8 cellular contexts compared by ENCODE assay signal in the genomic region with DNA sequence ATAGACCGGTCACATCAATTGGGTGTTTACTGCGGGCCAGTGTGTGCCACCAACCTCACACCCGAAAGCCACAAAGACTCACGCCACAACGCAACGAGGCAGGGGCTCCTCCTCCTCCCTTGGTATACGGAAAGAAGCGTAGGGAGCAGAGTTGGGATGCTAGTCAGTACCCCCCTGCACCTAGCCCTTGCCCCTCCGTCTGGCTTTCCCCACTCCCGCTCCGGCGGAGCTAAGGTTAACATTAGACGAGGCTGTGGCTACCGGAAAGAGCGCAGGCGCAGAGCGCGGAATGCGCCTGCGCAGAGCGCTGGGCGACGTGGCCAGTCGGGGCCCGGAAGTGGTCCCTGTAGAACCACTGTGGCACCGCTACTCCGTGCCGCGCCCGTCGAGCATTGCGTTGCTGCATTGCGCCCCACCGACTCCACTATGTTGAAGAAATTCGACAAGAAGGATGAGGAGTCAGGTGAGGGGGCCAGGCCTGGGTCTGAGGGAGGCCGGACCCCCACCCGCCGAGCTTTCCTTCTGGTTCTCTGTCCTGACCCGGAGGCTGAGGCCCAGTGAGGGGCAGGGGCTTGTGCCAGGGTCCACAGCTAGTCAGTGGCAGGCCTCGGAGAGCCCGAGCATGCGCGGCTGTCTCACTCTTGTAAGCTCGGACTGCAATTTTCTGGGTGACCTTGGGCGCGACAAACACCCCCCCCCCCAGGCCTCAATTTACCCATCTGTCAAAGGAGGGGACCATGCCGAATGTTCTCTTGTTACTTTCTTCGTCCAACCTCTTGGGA. TPM values are rescaled to one million over a fixed set of nuclear protein-coding genes. Genes with fewer than 3 reads are reported as not detected.
DNase-seq lines count a peak whose midpoint lies in the region; ATAC-seq and TF ChIP-seq lines count a peak whose summit lies in the region.

A gene with protein sequence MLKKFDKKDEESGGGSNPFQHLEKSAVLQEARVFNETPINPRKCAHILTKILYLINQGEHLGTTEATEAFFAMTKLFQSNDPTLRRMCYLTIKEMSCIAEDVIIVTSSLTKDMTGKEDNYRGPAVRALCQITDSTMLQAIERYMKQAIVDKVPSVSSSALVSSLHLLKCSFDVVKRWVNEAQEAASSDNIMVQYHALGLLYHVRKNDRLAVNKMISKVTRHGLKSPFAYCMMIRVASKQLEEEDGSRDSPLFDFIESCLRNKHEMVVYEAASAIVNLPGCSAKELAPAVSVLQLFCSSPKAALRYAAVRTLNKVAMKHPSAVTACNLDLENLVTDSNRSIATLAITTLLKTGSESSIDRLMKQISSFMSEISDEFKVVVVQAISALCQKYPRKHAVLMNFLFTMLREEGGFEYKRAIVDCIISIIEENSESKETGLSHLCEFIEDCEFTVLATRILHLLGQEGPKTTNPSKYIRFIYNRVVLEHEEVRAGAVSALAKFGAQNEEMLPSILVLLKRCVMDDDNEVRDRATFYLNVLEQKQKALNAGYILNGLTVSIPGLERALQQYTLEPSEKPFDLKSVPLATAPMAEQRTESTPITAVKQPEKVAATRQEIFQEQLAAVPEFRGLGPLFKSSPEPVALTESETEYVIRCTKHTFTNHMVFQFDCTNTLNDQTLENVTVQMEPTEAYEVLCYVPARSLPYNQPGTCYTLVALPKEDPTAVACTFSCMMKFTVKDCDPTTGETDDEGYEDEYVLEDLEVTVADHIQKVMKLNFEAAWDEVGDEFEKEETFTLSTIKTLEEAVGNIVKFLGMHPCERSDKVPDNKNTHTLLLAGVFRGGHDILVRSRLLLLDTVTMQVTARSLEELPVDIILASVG (plus strand): TSS at position 323 of the 782 bp plus-strand sequence. CDS start 104 bp downstream, at position 427.

- peak; percentile 98 for TF ChIP-seq POLR2A in GM18505 (IDR thresholded peaks at IDR 0.05; ENCODE audit: borderline replicate concordance, extremely low read depth, insufficient read depth, insufficient read length)

- intact Hi-C loops in T-helper 2 cell treated with Interferon-gamma antibody and Interleukin-4, amounts not matched to agents 100 ng/mL and 5 ng/mL, for 36 hours (cut with micrococcal nuclease): loop anchor here (1.0 to 2.0 kb wide), 6 partner anchors 29 to 370 kb away; a partner anchor contains a TSS
- intact Hi-C loops in left ventricle myocardium superior (cut with micrococcal nuclease): loop anchor here (10.0 kb wide), 1 partner anchor 275 kb away; no protein-coding TSS in a partner anchor

- DNase-seq in NCI-H2029 (lab: John Stamatoyannopoulos, UW) (peak; percentile 47), left ventricle myocardium superior (peak; percentile 94), pulmonary artery endothelial cell (ENCODE audit: low read depth, low spot score) (no peak)

- ATAC-seq in GM18505 (IDR thresholded peaks at IDR 0.05; ENCODE audit: unreplicated experiment): peak; percentile 73
- ATAC-seq in HG02973 (IDR thresholded peaks at IDR 0.05; ENCODE audit: unreplicated experiment): peak; percentile 70
- ATAC-seq in left ventricle myocardium superior: peak; percentile 93

- under 1% methylated on average over 48 of the region's 48 CpGs for WGBS in urinary bladder

- peak within 1 kb of the TSS; percentile 96 for H3K4me3 ChIP-seq in urinary bladder (ENCODE audit: low read depth, low read length)

- H3K27ac ChIP-seq in angular gyrus (ENCODE audit: low read depth, low read length) (peak within 1 kb of the TSS; percentile 87), urinary bladder (ENCODE audit: low read depth) (peak within 1 kb of the TSS; percentile 83)

- H3K4me1 ChIP-seq in urinary bladder (ENCODE audit: insufficient read depth): peaks cover 2% of the 10 kb centered on the region

- H3K36me3 ChIP-seq in urinary bladder (ENCODE audit: insufficient read depth): no peaks in the 10 kb centered on the region

RNA-seq across cellular contexts. Expression of the gene that starts here (rescaled TPM):
- total RNA-seq in T-helper 2 cell treated with Interferon-gamma antibody and Interleukin-4, amounts not matched to agents 100 ng/mL and 5 ng/mL, for 36 hours: 179 and 191 TPM in 2 replicates
- 84.1 TPM for total RNA-seq in left ventricle myocardium superior
- 247 and 274 TPM in 2 replicates for total RNA-seq in pulmonary artery endothelial cell
- 127 TPM for total RNA-seq in urinary bladder
- 66.5 TPM for polyA plus RNA-seq in urinary bladder
